ENCODE assay signal across 24 cellular contexts in genomic region chr5:38443390-38443789, GRCh38.
"Had no signal": no experiment of that assay in that cellular context is flagged by ENCODE, and none has a peak within 500 bp of the region (broad histone marks: within the 10 kb centered on the region; RNA-seq: fewer than 3 reads in every experiment).

No MANE protein-coding gene starts in this region.

- H3K4me3 ChIP-seq: coronary artery, gastrocnemius medialis, mucosa of descending colon, spleen, tibial nerve had no signal

- ATAC-seq: effector memory CD8-positive, alpha-beta T cell; gastrocnemius medialis; left cardiac atrium; left ventricle myocardium superior; mucosa of descending colon; natural killer cell treated with Interleukin-12 subunit alpha and Interleukin-12 subunit beta and Interleukin-15 and Interleukin-18, amount 100 ng/mL, for 72 hours; right cardiac atrium; WTC11 had no signal

- H3K36me3 ChIP-seq: brain microvascular endothelial cell, gastrocnemius medialis, spleen had no signal

- DNase-seq: activated CD4-positive, alpha-beta memory T cell treated with anti-CD3 and anti-CD28 coated beads, Interleukin-2, amount 10 ng/mL, durations not matched to agents 7 days and 5 days; activated CD4-positive, alpha-beta T cell treated with anti-CD3 and anti-CD28 coated beads for 1 hour; activated CD4-positive, alpha-beta T cell treated with anti-CD3 and anti-CD28 coated beads, Interleukin-2, amount 10 ng/mL, durations not matched to agents 7 days and 5 days; activated CD8-positive, alpha-beta memory T cell treated with anti-CD3 and anti-CD28 coated beads, Interleukin-2, amount 50 U/mL, for 48 hours; activated gamma-delta T cell treated with Interleukin-2 at 50 U/mL for 16 hours; activated naive CD4-positive, alpha-beta T cell treated with anti-CD3 and anti-CD28 coated beads, Interleukin-2, amount 50 U/mL, for 16 hours; activated T-cell treated with anti-CD3 and anti-CD28 coated beads, Interleukin-2, amount 50 U/mL, for 24 hours; amniotic stem cell; brain microvascular endothelial cell; effector memory CD8-positive, alpha-beta T cell; erythroblast; gastrocnemius medialis; hippocampal formation; left cardiac atrium; left ventricle myocardium superior; mucosa of descending colon; posterior cingulate gyrus; right cardiac atrium; spleen; stimulated activated naive CD4-positive, alpha-beta T cell had no signal

- H3K27me3 ChIP-seq: brain microvascular endothelial cell, gastrocnemius medialis, tibial nerve had no signal

- H3K9me3 ChIP-seq: gastrocnemius medialis, mucosa of descending colon, spleen, tibial nerve had no signal

- H3K27ac ChIP-seq: brain microvascular endothelial cell, coronary artery, tibial nerve had no signal
